In genomic region chr6:11918021-11918738, GRCh38 we compare ENCODE assay signal across 11 cellular contexts.
DNase-seq lines count a peak whose midpoint lies in the region; TF ChIP-seq lines count a peak whose summit lies in the region.
"Had no signal": no experiment of that assay in that cellular context is flagged by ENCODE, and none has a peak within 500 bp of the region (broad histone marks: within the 10 kb centered on the region; RNA-seq: fewer than 3 reads in every experiment).

No MANE protein-coding gene starts in this region.

- DNase-seq in mammary epithelial cell (peak; percentile 51), breast epithelium (ENCODE audit: low spot score in 2 of 2) (no peak), adipocyte (ENCODE audit: low read depth) (peak; percentile 76), islet precursor cell (peak; percentile 60), transverse colon (peak; percentile 44), caudate nucleus (lab: John Stamatoyannopoulos, UW) (no peak), cerebellar nuclear complex (lab: John Stamatoyannopoulos, UW) (no peak), NCI-H1105 treated with DMSO at 0.1 percent for 48 hours (lab: John Stamatoyannopoulos, UW) (no peak)
- DNase-seq: C1 segment of cervical spinal cord, foreskin melanocyte, MM.1S had no signal

- in situ Hi-C loops in mammary epithelial cell (cut with MboI; ENCODE audit: low sequenced_read_pairs in 2 of 2) = no loop called here
- in situ Hi-C loops in transverse colon (cut with MboI; ENCODE audit: low pct_ligation_motif_present in 1 of 4, low pct_unique_long_range_greater_than_20kb in 1 of 4, low sequenced_read_pairs in 3 of 4) = no loop called here

- TF ChIP-seq POLR2A in breast epithelium (IDR thresholded peaks at IDR 0.05) = no peak
- no peak for TF ChIP-seq POLR2A in transverse colon (IDR thresholded peaks at IDR 0.05)

- H2AFZ ChIP-seq in mammary epithelial cell (ENCODE audit: low read depth, low read length) = no peak overlapping the region

- H3K79me2 ChIP-seq in mammary epithelial cell (ENCODE audit: insufficient read depth, low read length) = no peaks in the 10 kb centered on the region

- no peak overlapping the region for H3K4me2 ChIP-seq in mammary epithelial cell (ENCODE audit: insufficient read depth, low read depth, low read length)

- 90% methylated on average over 8 of the region's 8 CpGs for WGBS in mammary epithelial cell (ENCODE audit: low coverage, missing lambda C conversion rate)
- WGBS in transverse colon (ENCODE audit: low coverage in 1 of 2), 2 donors = 48 to 56% methylated on average over 6 to 8 of the region's 8 CpGs

- H3K9me3 ChIP-seq in mammary epithelial cell (replicated peaks; ENCODE audit: insufficient read depth, low read length) (no peaks in the 10 kb centered on the region), breast epithelium (no peaks in the 10 kb centered on the region), adipocyte (ENCODE audit: control insufficient read depth, low read length) (no peaks in the 10 kb centered on the region), transverse colon (no peaks in the 10 kb centered on the region)

- no peaks in the 10 kb centered on the region for H3K36me3 ChIP-seq in mammary epithelial cell (ENCODE audit: insufficient read depth, low read length)
- no peaks in the 10 kb centered on the region for H3K36me3 ChIP-seq in breast epithelium
- no peaks in the 10 kb centered on the region for H3K36me3 ChIP-seq in adipocyte (ENCODE audit: control insufficient read depth, insufficient read depth, low read length, severe bottlenecking)
- no peaks in the 10 kb centered on the region for H3K36me3 ChIP-seq in transverse colon

- dilution Hi-C loops in mammary epithelial cell (cut with HindIII; ENCODE audit: low sequenced_read_pairs) = no loop called here

- H4K20me1 ChIP-seq in mammary epithelial cell (ENCODE audit: insufficient read depth, low read length) = no peaks in the 10 kb centered on the region

- H3K9ac ChIP-seq in mammary epithelial cell (ENCODE audit: insufficient read depth, low read length) = no peak overlapping the region
- H3K9ac ChIP-seq in adipocyte (ENCODE audit: low read length) = peak overlapping the region; percentile 32

- H3K4me3 ChIP-seq in mammary epithelial cell (replicated peaks in 1 of 3; ENCODE audit: insufficient read depth in 1 of 3, low read depth in 2 of 3, low read length in 3 of 3) (no peak overlapping the region), breast epithelium (no peak overlapping the region), adipocyte (ENCODE audit: low read length) (no peak overlapping the region), transverse colon (no peak overlapping the region)

- H3K27me3 ChIP-seq in mammary epithelial cell (ENCODE audit: insufficient read depth, low read length) (no peaks in the 10 kb centered on the region), breast epithelium (no peaks in the 10 kb centered on the region), adipocyte (replicated peaks; ENCODE audit: control insufficient read depth, insufficient read depth, low read length) (no peaks in the 10 kb centered on the region), transverse colon (no peaks in the 10 kb centered on the region)

- intact Hi-C loops in mammary epithelial cell (cut with micrococcal nuclease) = no loop called here
- intact Hi-C loops in breast epithelium (cut with DNase I; ENCODE audit: low total_unique reads) = loop anchor here (5.0 kb wide), 1 partner anchor 941 kb away; no protein-coding TSS in a partner anchor
- intact Hi-C loops in transverse colon (cut with DNase I; ENCODE audit: low total_unique reads) = no loop called here

- CTCF ChIA-PET in mammary epithelial cell (lab: Charles Lee; ENCODE audit: low non-redundant PET) = no interaction called here

- no peak for TF ChIP-seq EP300 in transverse colon (IDR thresholded peaks at IDR 0.05; ENCODE audit: low read depth)

- H3K4me1 ChIP-seq in mammary epithelial cell (ENCODE audit: insufficient read depth, low read length) (peaks cover 13% of the 10 kb centered on the region), breast epithelium (no peaks in the 10 kb centered on the region), adipocyte (ENCODE audit: control insufficient read depth, insufficient read depth, low read length) (peaks cover 32% of the 10 kb centered on the region), transverse colon (peaks cover 6 to 36% (median 12%) of the 10 kb centered on the region in 4 donors)

- BruUV-seq in mammary epithelial cell (replicated peaks; lab: Mats Ljungman, UMichigan) = no TSS peak

- H3K27ac ChIP-seq in mammary epithelial cell (ENCODE audit: insufficient read depth, low read depth, low read length) (no peak overlapping the region), breast epithelium (no peak overlapping the region), transverse colon (peak overlapping the region; percentile 52 to 65 (median 58)), caudate nucleus (ENCODE audit: low read depth, low read length) (no peak overlapping the region)

- TF ChIP-seq CTCF in mammary epithelial cell (conservative IDR thresholded peaks at IDR 0.05 in 1 of 2, IDR thresholded peaks at IDR 0.05 in 1 of 2; ENCODE audit: extremely low read depth in 1 of 2, insufficient read depth in 1 of 2, low read depth in 1 of 2, low read length in 2 of 2) (no peak), breast epithelium (IDR thresholded peaks at IDR 0.05) (no peak), transverse colon (IDR thresholded peaks at IDR 0.05) (no peak)

Comparison
In these comparisons a context has a peak if more than half of its experiments do, and no peak if none do; other contexts are left out.
1. DNase-seq: peak in mammary epithelial cell (single experiment), adipocyte (single experiment), islet precursor cell (single experiment) and transverse colon (single experiment); none in breast epithelium (0 of 2), caudate nucleus (0 of 61), cerebellar nuclear complex (0 of 2) and NCI-H1105 treated with DMSO at 0.1 percent for 48 hours (single experiment).
2. H3K27ac ChIP-seq: peak in transverse colon (4 of 4); none in mammary epithelial cell (single experiment), breast epithelium (0 of 2) and caudate nucleus (single experiment).